In genomic region chr5:177425801-177426565, GRCh38 we compare ENCODE assay signal across 1 cellular context.
A peak's percentile ranks its signal among the peaks of the same experiment; 100 is the strongest.
TF ChIP-seq lines count a peak whose summit lies in the region.

No MANE protein-coding gene starts in this region.

TF ChIP-seq in HepG2, 621 proteins besides CTCF, POLR2A, EP300 and RAD21 (continues in another document):
- peak in 1 of 2 experiments; percentile 72; a peak in 1 of 4 replicates for TF ChIP-seq KLF16 (CRISPR knock-in tag; IDR thresholded peaks at IDR 0.05)
- TF ChIP-seq ZNF597 (CRISPR knock-in tag; IDR thresholded peaks at IDR 0.05): no peak
- peak; percentile 38; the same call in 1 of the 2 replicates for TF ChIP-seq ZNF350 (CRISPR knock-in tag; IDR thresholded peaks at IDR 0.05; ENCODE audit: borderline replicate concordance, low read depth)
- peak; percentile 91 for TF ChIP-seq NFYC (CRISPR knock-in tag; IDR thresholded peaks at IDR 0.05)
- TF ChIP-seq GRHL1 (CRISPR knock-in tag; conservative IDR thresholded peaks at IDR 0.05): no peak
- no peak for TF ChIP-seq ZNF546 (CRISPR knock-in tag; conservative IDR thresholded peaks at IDR 0.05)
- TF ChIP-seq ZNF510 (CRISPR knock-in tag; IDR thresholded peaks at IDR 0.05; ENCODE audit: low read depth): no peak
- TF ChIP-seq FUBP1 (CRISPR knock-in tag; IDR thresholded peaks at IDR 0.05; ENCODE audit: borderline replicate concordance): no peak
- peak; percentile 50; the same call in 1 of the 2 replicates for TF ChIP-seq SMAD9 (CRISPR knock-in tag; IDR thresholded peaks at IDR 0.05)
- TF ChIP-seq ZNF691 (CRISPR knock-in tag; IDR thresholded peaks at IDR 0.05; ENCODE audit: borderline replicate concordance, low read depth): peak; percentile 55; the same call in 1 of the 2 replicates
- 0 out of 2 replicates have a peak, but pooled peaks have one; percentile 51 for TF ChIP-seq KAT8 (CRISPR knock-in tag; IDR thresholded peaks at IDR 0.05)
- no peak for TF ChIP-seq GPBP1L1 (CRISPR knock-in tag; IDR thresholded peaks at IDR 0.05)
- peak; percentile 35; the same call in 1 of the 2 replicates for TF ChIP-seq PHF20 (CRISPR knock-in tag; IDR thresholded peaks at IDR 0.05)
- TF ChIP-seq ZNF724P (CRISPR knock-in tag; IDR thresholded peaks at IDR 0.05; ENCODE audit: borderline replicate concordance): no peak
- TF ChIP-seq SP4 (CRISPR knock-in tag; IDR thresholded peaks at IDR 0.05): peak; percentile 82
- no peak for TF ChIP-seq ZSCAN22 (CRISPR knock-in tag; IDR thresholded peaks at IDR 0.05)
- no peak for TF ChIP-seq MZF1 (CRISPR knock-in tag; IDR thresholded peaks at IDR 0.05; ENCODE audit: borderline replicate concordance)
- TF ChIP-seq ZNF580 (CRISPR knock-in tag; IDR thresholded peaks at IDR 0.05; ENCODE audit: borderline replicate concordance, low read depth): peak; percentile 35
- no peak for TF ChIP-seq RORA (CRISPR knock-in tag; IDR thresholded peaks at IDR 0.05)
- TF ChIP-seq E2F1 (CRISPR knock-in tag; IDR thresholded peaks at IDR 0.05): peak; percentile 74
- peak; percentile 89 for TF ChIP-seq ZFX (CRISPR knock-in tag; IDR thresholded peaks at IDR 0.05; ENCODE audit: low read depth)
- TF ChIP-seq ZNF598 (CRISPR knock-in tag; IDR thresholded peaks at IDR 0.05; ENCODE audit: borderline replicate concordance): peak; percentile 33; the same call in 1 of the 2 replicates
- no peak for TF ChIP-seq ZNF761 (CRISPR knock-in tag; conservative IDR thresholded peaks at IDR 0.05)
- peak; percentile 17; the same call in 1 of the 2 replicates for TF ChIP-seq CBX5 (CRISPR knock-in tag; IDR thresholded peaks at IDR 0.05; ENCODE audit: borderline replicate concordance)
- no peak for TF ChIP-seq ZNF451 (CRISPR knock-in tag; IDR thresholded peaks at IDR 0.05)
- no peak; the same call in 1 of the 2 replicates for TF ChIP-seq SP5 (CRISPR knock-in tag; IDR thresholded peaks at IDR 0.05; ENCODE audit: borderline replicate concordance, low read depth)
- 0 out of 2 replicates have a peak, but pooled peaks have one; percentile 64 for TF ChIP-seq ZNF256 (CRISPR knock-in tag; conservative IDR thresholded peaks at IDR 0.05)
- TF ChIP-seq PRDM4 (CRISPR knock-in tag; IDR thresholded peaks at IDR 0.05; ENCODE audit: borderline replicate concordance): no peak
- TF ChIP-seq ZNF569 (CRISPR knock-in tag; IDR thresholded peaks at IDR 0.05; ENCODE audit: borderline replicate concordance): 0 out of 2 replicates have a peak, but pooled peaks have one; percentile 49
- peak; percentile 60 for TF ChIP-seq FOXK1 (CRISPR knock-in tag; IDR thresholded peaks at IDR 0.05; ENCODE audit: borderline replicate concordance, low read depth)
- TF ChIP-seq HNRNPL (IDR thresholded peaks at IDR 0.05; ENCODE audit: low read depth, low read length): 0 out of 2 replicates have a peak, but pooled peaks have one; percentile 42
- no peak for TF ChIP-seq ZNF709 (CRISPR knock-in tag; IDR thresholded peaks at IDR 0.05)
- TF ChIP-seq DNMT3B (CRISPR knock-in tag; conservative IDR thresholded peaks at IDR 0.05): no peak
- peak; percentile 14; the same call in 1 of the 2 replicates for TF ChIP-seq HOXA9 (CRISPR knock-in tag; IDR thresholded peaks at IDR 0.05; ENCODE audit: borderline replicate concordance)
- TF ChIP-seq MYNN (CRISPR knock-in tag; IDR thresholded peaks at IDR 0.05; ENCODE audit: low read depth): peak; percentile 84; the same call in 1 of the 2 replicates
- no peak for TF ChIP-seq ZFAT (CRISPR knock-in tag; conservative IDR thresholded peaks at IDR 0.05)
- 0 out of 2 replicates have a peak, but pooled peaks have one; percentile 31 for TF ChIP-seq IKZF5 (CRISPR knock-in tag; IDR thresholded peaks at IDR 0.05)
- 0 out of 2 replicates have a peak, but pooled peaks have one; percentile 19 for TF ChIP-seq NKX3-1 (CRISPR knock-in tag; IDR thresholded peaks at IDR 0.05)
- peak; percentile 97 for TF ChIP-seq ZMYM2 (CRISPR knock-in tag; IDR thresholded peaks at IDR 0.05)
- TF ChIP-seq FOSL1 (CRISPR knock-in tag; IDR thresholded peaks at IDR 0.05; ENCODE audit: borderline replicate concordance): peak; percentile 20; the same call in 1 of the 2 replicates
- TF ChIP-seq ZNF713 (CRISPR knock-in tag; IDR thresholded peaks at IDR 0.05): no peak
- peak; percentile 24; the same call in 1 of the 2 replicates for TF ChIP-seq AHR (CRISPR knock-in tag; IDR thresholded peaks at IDR 0.05)
- peak; percentile 47 for TF ChIP-seq ASH2L (IDR thresholded peaks at IDR 0.05; ENCODE audit: insufficient read length, low read depth, low read length)
- no peak for TF ChIP-seq ZNF234 (CRISPR knock-in tag; conservative IDR thresholded peaks at IDR 0.05)
- TF ChIP-seq MXI1 (IDR thresholded peaks at IDR 0.05; ENCODE audit: borderline replicate concordance, low read depth, low read length): peak; percentile 26; the same call in 1 of the 3 replicates
- TF ChIP-seq ZNF574 (CRISPR knock-in tag; IDR thresholded peaks at IDR 0.05): peak; percentile 64
- peak; percentile 86 for TF ChIP-seq ZNF777 (CRISPR knock-in tag; IDR thresholded peaks at IDR 0.05)
- 0 out of 2 replicates have a peak, but pooled peaks have one; percentile 24 for TF ChIP-seq CREB3 (CRISPR knock-in tag; IDR thresholded peaks at IDR 0.05)
- peak; percentile 98 for TF ChIP-seq KDM1A (CRISPR knock-in tag; IDR thresholded peaks at IDR 0.05)
- peak; percentile 27; the same call in 1 of the 2 replicates for TF ChIP-seq BORCS8-MEF2B (CRISPR knock-in tag; IDR thresholded peaks at IDR 0.05)
- peak; percentile 80 for TF ChIP-seq ZNF274 (CRISPR knock-in tag; IDR thresholded peaks at IDR 0.05)
